Comparison of ENCODE assay signal across 2 cellular contexts in the genomic region with DNA sequence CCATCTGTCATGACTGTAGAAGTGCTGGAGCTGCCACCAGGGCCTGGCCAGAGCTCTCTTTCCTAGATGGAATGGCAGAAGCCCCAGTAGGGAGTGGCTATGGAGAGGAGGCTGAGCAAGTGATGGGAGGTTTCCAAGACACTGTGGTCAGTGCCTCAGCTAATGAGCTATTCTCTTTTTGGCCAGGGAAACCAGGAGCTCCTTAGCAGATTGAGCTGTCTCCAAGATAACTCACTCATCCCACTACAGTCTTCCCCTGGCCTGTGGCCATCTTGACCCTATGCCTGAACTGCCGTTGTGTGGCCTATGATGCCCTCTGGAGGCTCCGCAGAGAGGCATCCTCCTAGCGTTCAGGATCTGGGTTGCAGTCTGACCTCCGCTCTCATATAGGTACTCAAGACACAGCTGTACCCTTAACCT.
TF ChIP-seq lines count a peak whose summit lies in the region.

No MANE protein-coding gene starts in this region.

TF ChIP-seq in Ishikawa, 13 proteins besides CTCF, POLR2A, EP300 and RAD21 (continued from another document):
- TF ChIP-seq, protein P1, sequence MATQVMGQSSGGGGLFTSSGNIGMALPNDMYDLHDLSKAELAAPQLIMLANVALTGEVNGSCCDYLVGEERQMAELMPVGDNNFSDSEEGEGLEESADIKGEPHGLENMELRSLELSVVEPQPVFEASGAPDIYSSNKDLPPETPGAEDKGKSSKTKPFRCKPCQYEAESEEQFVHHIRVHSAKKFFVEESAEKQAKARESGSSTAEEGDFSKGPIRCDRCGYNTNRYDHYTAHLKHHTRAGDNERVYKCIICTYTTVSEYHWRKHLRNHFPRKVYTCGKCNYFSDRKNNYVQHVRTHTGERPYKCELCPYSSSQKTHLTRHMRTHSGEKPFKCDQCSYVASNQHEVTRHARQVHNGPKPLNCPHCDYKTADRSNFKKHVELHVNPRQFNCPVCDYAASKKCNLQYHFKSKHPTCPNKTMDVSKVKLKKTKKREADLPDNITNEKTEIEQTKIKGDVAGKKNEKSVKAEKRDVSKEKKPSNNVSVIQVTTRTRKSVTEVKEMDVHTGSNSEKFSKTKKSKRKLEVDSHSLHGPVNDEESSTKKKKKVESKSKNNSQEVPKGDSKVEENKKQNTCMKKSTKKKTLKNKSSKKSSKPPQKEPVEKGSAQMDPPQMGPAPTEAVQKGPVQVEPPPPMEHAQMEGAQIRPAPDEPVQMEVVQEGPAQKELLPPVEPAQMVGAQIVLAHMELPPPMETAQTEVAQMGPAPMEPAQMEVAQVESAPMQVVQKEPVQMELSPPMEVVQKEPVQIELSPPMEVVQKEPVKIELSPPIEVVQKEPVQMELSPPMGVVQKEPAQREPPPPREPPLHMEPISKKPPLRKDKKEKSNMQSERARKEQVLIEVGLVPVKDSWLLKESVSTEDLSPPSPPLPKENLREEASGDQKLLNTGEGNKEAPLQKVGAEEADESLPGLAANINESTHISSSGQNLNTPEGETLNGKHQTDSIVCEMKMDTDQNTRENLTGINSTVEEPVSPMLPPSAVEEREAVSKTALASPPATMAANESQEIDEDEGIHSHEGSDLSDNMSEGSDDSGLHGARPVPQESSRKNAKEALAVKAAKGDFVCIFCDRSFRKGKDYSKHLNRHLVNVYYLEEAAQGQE (IDR thresholded peaks at IDR 0.05; ENCODE audit: low read depth): no peak
- TF ChIP-seq NFIC (IDR thresholded peaks at IDR 0.05) (no peak), TEAD4 (IDR thresholded peaks at IDR 0.05) (no peak), FOXM1 (IDR thresholded peaks at IDR 0.05; ENCODE audit: borderline replicate concordance, low read depth) (no peak), CEBPB (IDR thresholded peaks at IDR 0.05) (no peak), CREB1 (IDR thresholded peaks at IDR 0.05; ENCODE audit: low read depth) (no peak)

TF ChIP-seq in HepG2, 621 proteins besides CTCF, POLR2A, EP300 and RAD21 (continued from another document):
- TF ChIP-seq, protein P2, sequence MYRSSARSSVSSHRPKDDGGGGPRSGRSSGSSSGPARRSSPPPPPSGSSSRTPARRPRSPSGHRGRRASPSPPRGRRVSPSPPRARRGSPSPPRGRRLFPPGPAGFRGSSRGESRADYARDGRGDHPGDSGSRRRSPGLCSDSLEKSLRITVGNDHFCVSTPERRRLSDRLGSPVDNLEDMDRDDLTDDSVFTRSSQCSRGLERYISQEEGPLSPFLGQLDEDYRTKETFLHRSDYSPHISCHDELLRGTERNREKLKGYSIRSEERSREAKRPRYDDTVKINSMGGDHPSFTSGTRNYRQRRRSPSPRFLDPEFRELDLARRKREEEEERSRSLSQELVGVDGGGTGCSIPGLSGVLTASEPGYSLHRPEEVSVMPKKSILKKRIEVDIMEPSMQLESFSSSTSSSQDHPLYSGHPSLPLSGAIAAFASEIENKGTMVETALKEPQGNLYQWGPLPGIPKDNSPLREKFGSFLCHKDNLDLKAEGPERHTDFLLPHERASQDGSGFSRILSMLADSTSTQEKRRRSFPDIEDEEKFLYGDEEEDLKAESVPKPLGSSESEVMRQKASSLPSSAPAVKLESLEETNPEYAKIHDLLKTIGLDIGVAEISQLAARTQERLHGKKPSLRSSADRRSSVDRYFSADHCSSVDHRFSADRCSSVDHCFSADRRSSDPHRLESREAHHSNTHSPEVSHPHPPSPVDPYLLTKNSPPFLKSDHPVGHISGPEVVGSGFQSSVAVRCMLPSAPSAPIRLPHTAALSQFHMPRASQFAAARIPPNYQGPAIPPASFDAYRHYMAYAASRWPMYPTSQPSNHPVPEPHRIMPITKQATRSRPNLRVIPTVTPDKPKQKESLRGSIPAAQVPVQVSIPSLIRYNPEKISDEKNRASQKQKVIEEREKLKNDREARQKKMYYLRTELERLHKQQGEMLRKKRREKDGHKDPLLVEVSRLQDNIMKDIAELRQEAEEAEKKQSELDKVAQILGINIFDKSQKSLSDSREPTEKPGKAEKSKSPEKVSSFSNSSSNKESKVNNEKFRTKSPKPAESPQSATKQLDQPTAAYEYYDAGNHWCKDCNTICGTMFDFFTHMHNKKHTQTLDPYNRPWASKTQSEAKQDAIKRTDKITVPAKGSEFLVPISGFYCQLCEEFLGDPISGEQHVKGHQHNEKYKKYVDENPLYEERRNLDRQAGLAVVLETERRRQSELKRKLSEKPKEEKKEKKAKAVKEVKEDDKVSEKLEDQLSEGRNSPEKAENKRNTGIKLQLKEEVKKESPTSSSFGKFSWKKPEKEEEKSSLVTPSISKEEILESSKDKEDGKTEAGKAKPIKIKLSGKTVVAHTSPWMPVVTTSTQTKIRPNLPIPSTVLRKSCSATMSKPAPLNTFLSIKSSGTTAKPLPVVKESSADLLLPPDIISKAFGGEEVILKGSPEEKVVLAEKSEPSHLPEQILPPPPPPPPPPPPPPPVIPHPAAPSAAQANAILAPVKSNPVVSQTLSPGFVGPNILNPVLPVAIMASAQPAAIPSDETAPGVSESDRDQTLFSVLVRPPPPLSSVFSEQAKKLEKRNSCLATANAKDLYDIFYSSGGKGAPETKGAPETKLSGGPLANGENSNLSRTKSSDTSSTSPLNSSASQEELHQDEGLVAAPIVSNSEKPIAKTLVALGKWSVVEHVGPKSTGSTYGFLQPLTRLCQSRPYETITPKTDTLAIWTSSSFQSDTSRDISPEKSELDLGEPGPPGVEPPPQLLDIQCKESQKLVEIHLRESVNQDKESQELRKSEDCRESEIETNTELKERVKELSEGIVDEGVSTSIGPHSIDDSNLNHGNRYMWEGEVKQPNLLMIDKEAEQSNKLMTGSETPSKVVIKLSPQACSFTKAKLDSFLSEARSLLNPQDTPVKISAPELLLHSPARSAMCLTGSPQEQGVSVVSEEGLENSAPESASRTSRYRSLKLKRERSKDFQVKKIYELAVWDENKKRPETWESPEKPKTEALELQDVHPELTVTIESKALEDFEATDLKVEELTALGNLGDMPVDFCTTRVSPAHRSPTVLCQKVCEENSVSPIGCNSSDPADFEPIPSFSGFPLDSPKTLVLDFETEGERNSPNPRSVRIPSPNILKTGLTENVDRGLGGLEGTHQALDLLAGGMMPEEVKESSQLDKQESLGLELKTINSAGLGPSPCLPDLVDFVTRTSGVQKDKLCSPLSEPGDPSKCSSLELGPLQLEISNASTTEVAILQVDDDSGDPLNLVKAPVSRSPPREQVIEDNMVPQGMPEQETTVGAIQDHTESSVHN (CRISPR knock-in tag; IDR thresholded peaks at IDR 0.05): no peak
- TF ChIP-seq ZNF335 (CRISPR knock-in tag; IDR thresholded peaks at IDR 0.05) (no peak), ZNF263 (CRISPR knock-in tag; IDR thresholded peaks at IDR 0.05) (0 out of 2 replicates have a peak, but pooled peaks have one; percentile 41), AGO1 (IDR thresholded peaks at IDR 0.05; ENCODE audit: low read depth, low read length, poor library complexity, severe bottlenecking) (no peak), SKI (IDR thresholded peaks at IDR 0.05; ENCODE audit: partially characterized antibody) (no peak)
TF ChIP-seq in HepG2: peak in this region for 7.
